Comparison of ENCODE assay signal across 10 cellular contexts in the genomic region with DNA sequence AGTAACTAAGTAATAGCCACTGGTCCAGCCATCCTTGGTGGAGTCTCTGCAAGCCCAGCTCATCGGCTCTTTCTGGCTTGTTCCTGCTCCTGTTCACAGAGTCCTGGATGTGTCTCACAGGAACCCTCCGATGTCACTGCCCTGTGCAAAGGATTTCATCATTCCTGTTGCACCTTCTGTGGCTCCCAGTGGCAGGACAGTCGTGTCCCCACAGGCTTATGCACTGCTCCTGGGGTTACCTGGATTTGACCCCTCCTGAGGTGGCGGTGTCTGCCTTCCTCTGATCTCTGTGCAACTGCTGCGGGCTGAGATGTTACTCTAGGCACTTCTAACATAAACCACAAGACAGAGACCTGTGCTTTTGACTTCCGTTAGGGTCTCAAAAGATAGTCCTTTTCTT. TPM values are rescaled to one million over a fixed set of nuclear protein-coding genes. Genes with fewer than 3 reads are reported as not detected.
A peak's percentile ranks its signal among the peaks of the same experiment; 100 is the strongest.
DNase-seq lines count a peak whose midpoint lies in the region; ATAC-seq and TF ChIP-seq lines count a peak whose summit lies in the region.
"Had no signal": no experiment of that assay in that cellular context is flagged by ENCODE, and none has a peak within 500 bp of the region (broad histone marks: within the 10 kb centered on the region; RNA-seq: fewer than 3 reads in every experiment).

No MANE protein-coding gene starts in this region.

- peaks cover 8% of the 10 kb centered on the region for H3K9me3 ChIP-seq in BLaER1
- H3K9me3 ChIP-seq in smooth muscle cell (replicated peaks; ENCODE audit: low read depth): no peaks in the 10 kb centered on the region

- H3K9ac ChIP-seq in BLaER1: no peak overlapping the region
- no peak overlapping the region for H3K9ac ChIP-seq in smooth muscle cell (ENCODE audit: low read depth)

- H3K79me2 ChIP-seq in smooth muscle cell (ENCODE audit: low read depth): no peaks in the 10 kb centered on the region

- no peaks in the 10 kb centered on the region for H3K27me3 Mint-ChIP-seq in activated naive CD8-positive, alpha-beta T cell treated with anti-CD3 and anti-CD28 coated beads, Interleukin-2, amount 50 U/mL, for 24 hours

- no peak for DNase-seq in activated naive CD8-positive, alpha-beta T cell treated with anti-CD3 and anti-CD28 coated beads, Interleukin-2, amount 50 U/mL, for 24 hours
- no peak for DNase-seq in DMS79 (lab: John Stamatoyannopoulos, UW)
- DNase-seq in AG20443 (ENCODE audit: low spot score): no peak
- no peak for DNase-seq in smooth muscle cell (lab: John Stamatoyannopoulos, UW; ENCODE audit: unreplicated experiment)
- no peak for DNase-seq in dorsolateral prefrontal cortex
- DNase-seq: NCI-H1417 had no signal

- no peaks in the 10 kb centered on the region for H3K9me3 Mint-ChIP-seq in activated naive CD8-positive, alpha-beta T cell treated with anti-CD3 and anti-CD28 coated beads, Interleukin-2, amount 50 U/mL, for 24 hours

- TF ChIP-seq CTCF in smooth muscle cell (IDR thresholded peaks at IDR 0.05; ENCODE audit: borderline replicate concordance, insufficient read depth, poor library complexity, severe bottlenecking) (no peak), dorsolateral prefrontal cortex (IDR thresholded peaks at IDR 0.05 in 54 of 56, conservative IDR thresholded peaks at IDR 0.05 in 2 of 56; ENCODE audit: low read depth in 1 of 56, partially characterized antibody in 56 of 56) (no peak)

- H3K4me1 ChIP-seq in BLaER1 (peaks cover 89% of the 10 kb centered on the region), smooth muscle cell (ENCODE audit: low read depth) (no peaks in the 10 kb centered on the region)

- ATAC-seq in GM19395 (IDR thresholded peaks at IDR 0.05; ENCODE audit: unreplicated experiment) (peak; percentile 72), HG03354 (IDR thresholded peaks at IDR 0.05; ENCODE audit: poor library complexity, severe bottlenecking, unreplicated experiment) (peak; percentile 69)
- ATAC-seq in activated naive CD8-positive, alpha-beta T cell treated with anti-CD3 and anti-CD28 coated beads, Interleukin-2, amount 50 U/mL, for 24 hours: peak; percentile 53

- H3K4me3 ChIP-seq in BLaER1: no peak overlapping the region
- H3K4me3 ChIP-seq in smooth muscle cell: no peak overlapping the region
- H3K4me3 ChIP-seq in dorsolateral prefrontal cortex: no peak overlapping the region

- no peaks in the 10 kb centered on the region for H3K27me3 ChIP-seq in BLaER1
- no peaks in the 10 kb centered on the region for H3K27me3 ChIP-seq in smooth muscle cell (ENCODE audit: low read depth)
- no peaks in the 10 kb centered on the region for H3K27me3 ChIP-seq in dorsolateral prefrontal cortex

- H3K27ac Mint-ChIP-seq in activated naive CD8-positive, alpha-beta T cell treated with anti-CD3 and anti-CD28 coated beads, Interleukin-2, amount 50 U/mL, for 24 hours: peak overlapping the region; percentile 82

- H3K27ac ChIP-seq in BLaER1: 0 out of 2 replicates have a peak overlapping the region, but pooled peaks have one; percentile 25
- H3K27ac ChIP-seq in smooth muscle cell (ENCODE audit: low read depth): no peak overlapping the region
- H3K27ac ChIP-seq in dorsolateral prefrontal cortex: no peak overlapping the region

- H3K4me3 Mint-ChIP-seq in activated naive CD8-positive, alpha-beta T cell treated with anti-CD3 and anti-CD28 coated beads, Interleukin-2, amount 50 U/mL, for 24 hours: peak overlapping the region; percentile 70

- H3K4me1 Mint-ChIP-seq in activated naive CD8-positive, alpha-beta T cell treated with anti-CD3 and anti-CD28 coated beads, Interleukin-2, amount 50 U/mL, for 24 hours: peaks cover 94% of the 10 kb centered on the region

- H2AFZ ChIP-seq in smooth muscle cell (ENCODE audit: low read depth): no peak overlapping the region

- H3K4me2 ChIP-seq in BLaER1: peak overlapping the region; percentile 66
- no peak overlapping the region for H3K4me2 ChIP-seq in smooth muscle cell

- H3K36me3 ChIP-seq in BLaER1 (peaks cover 81% of the 10 kb centered on the region), smooth muscle cell (ENCODE audit: low read depth) (no peaks in the 10 kb centered on the region)

- H4K20me1 ChIP-seq in BLaER1 (peaks cover 100% of the 10 kb centered on the region), smooth muscle cell (ENCODE audit: low read depth) (no peaks in the 10 kb centered on the region)

- peaks cover 42% of the 10 kb centered on the region for H3K36me3 Mint-ChIP-seq in activated naive CD8-positive, alpha-beta T cell treated with anti-CD3 and anti-CD28 coated beads, Interleukin-2, amount 50 U/mL, for 24 hours (ENCODE audit: low read depth)

- 77% methylated on average over 6 of the region's 6 CpGs for WGBS in smooth muscle cell (ENCODE audit: low lambda C conversion rate)

- intact Hi-C loops in dorsolateral prefrontal cortex (cut with DNase I): no loop called here

- H3F3A ChIP-seq in smooth muscle cell (ENCODE audit: low read depth): no peaks in the 10 kb centered on the region

RNA-seq across cellular contexts. Expression of a gene that starts 30.6 kb away (rescaled TPM):
- 0.36 TPM in 1 of 2 replicates, not detected in the other for total RNA-seq in smooth muscle cell
- polyA plus RNA-seq in smooth muscle cell: 0.24 and 0.39 TPM in 2 replicates
- total RNA-seq in dorsolateral prefrontal cortex: 10 to 100 TPM in 51 of 120 experiments, 1 to 10 TPM in 69; 1.9 to 23.7 (median 9.4) TPM
- polyA plus RNA-seq: keratinocyte had no signal
